In the genomic region with DNA sequence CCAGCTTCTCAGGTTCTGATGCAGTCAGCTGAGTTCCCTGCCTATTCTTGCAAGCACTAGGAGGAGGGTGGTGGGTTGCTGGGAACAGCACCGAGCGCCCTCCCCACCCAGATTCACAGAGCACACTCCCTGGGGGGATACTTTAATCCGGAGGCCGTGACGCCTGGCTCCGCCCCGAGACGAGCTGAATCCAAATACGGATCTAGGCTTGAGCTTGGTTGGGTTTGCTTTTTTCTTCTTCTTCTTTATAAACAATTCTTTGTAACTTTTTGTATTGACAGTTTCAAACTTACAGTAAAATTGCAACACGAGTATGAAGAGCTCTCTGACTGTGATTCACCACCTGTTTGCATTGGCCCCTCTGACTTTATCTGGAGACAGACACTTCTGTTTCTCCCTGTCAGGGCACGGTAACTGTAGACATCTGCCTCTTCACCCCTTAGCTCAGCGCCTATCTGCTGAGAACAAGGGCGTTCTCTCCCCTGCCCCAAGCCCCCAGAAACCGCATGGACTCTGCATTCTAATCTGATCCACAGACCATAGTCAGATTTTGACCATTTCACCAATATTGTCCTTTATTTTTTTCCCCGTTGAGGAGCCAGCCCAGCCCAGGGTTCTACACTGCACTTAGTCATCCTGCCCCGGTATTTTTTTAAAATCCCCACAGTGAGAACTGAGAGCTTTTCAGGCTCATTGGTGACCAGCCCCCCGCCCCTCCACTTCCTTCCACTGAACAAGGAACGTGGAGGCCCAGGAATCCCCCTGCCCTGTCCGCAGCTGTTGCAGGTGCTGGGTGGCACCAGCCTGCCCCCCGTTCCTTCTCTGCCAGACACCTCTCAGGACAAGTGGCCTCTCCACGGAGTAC, we compare ENCODE assay signal across 8 cellular contexts. TPM values are rescaled to one million over a fixed set of nuclear protein-coding genes. Genes with fewer than 3 reads are reported as not detected.
A peak's percentile ranks its signal among the peaks of the same experiment; 100 is the strongest.
DNase-seq lines count a peak whose midpoint lies in the region; ATAC-seq and TF ChIP-seq lines count a peak whose summit lies in the region.

No MANE protein-coding gene starts in this region.

- WGBS in lung, 2 donors = 35% methylated on average over 21 of the region's 21 CpGs

- peaks cover 48 to 74% (median 54%) of the 10 kb centered on the region in 3 donors for H3K4me1 Mint-ChIP-seq in CD8-positive, alpha-beta memory T cell

- no peaks in the 10 kb centered on the region for H3K27me3 ChIP-seq in CD8-positive, alpha-beta memory T cell (ENCODE audit: insufficient read depth, low read length, poor library complexity, severe bottlenecking)
- H3K27me3 ChIP-seq in adipocyte (replicated peaks; ENCODE audit: control insufficient read depth, insufficient read depth, low read length) (no peaks in the 10 kb centered on the region), lung (ENCODE audit: control insufficient read depth, insufficient read depth) (no peaks in the 10 kb centered on the region)

- H3K9me3 Mint-ChIP-seq in CD8-positive, alpha-beta memory T cell = no peaks in the 10 kb centered on the region

- TF ChIP-seq CTCF in lung (IDR thresholded peaks at IDR 0.05; ENCODE audit: control extremely low read depth, extremely low read depth) = no peak

- H3K9me3 ChIP-seq in CD8-positive, alpha-beta memory T cell (ENCODE audit: low read length) = no peaks in the 10 kb centered on the region
- H3K9me3 ChIP-seq in adipocyte (ENCODE audit: control insufficient read depth, low read length) (no peaks in the 10 kb centered on the region), lung (ENCODE audit: control insufficient read depth in 2 of 2, insufficient read depth in 1 of 2, low read length in 1 of 2) (no peaks in the 10 kb centered on the region)

- peaks cover 22% of the 10 kb centered on the region for H3K36me3 ChIP-seq in CD8-positive, alpha-beta memory T cell (ENCODE audit: insufficient read depth, low read length)
- H3K36me3 ChIP-seq in adipocyte (ENCODE audit: control insufficient read depth, insufficient read depth, low read length, severe bottlenecking) = no peaks in the 10 kb centered on the region
- H3K36me3 ChIP-seq in lung (ENCODE audit: control insufficient read depth in 2 of 2, insufficient read depth in 2 of 2, low read length in 2 of 2) = peaks cover 0 to 12% of the 10 kb centered on the region in 2 donors

- H3K27ac ChIP-seq in CD8-positive, alpha-beta memory T cell (ENCODE audit: low read depth, low read length) = peak overlapping the region; percentile 33
- H3K27ac ChIP-seq in lung (ENCODE audit: low read depth in 1 of 2, low read length in 1 of 2) = peak overlapping the region; percentile 26 to 70

- peak overlapping the region; percentile 31 for H3K4me3 ChIP-seq in CD8-positive, alpha-beta memory T cell (ENCODE audit: low read length)
- H3K4me3 ChIP-seq in adipocyte (ENCODE audit: low read length) (peak overlapping the region; percentile 41), lung (no peak overlapping the region)

- H3K9ac ChIP-seq in adipocyte (ENCODE audit: low read length) = peak overlapping the region; percentile 54

- H3K36me3 Mint-ChIP-seq in CD8-positive, alpha-beta memory T cell = peaks cover 5 to 69% (median 15%) of the 10 kb centered on the region in 3 donors

- POLR2A ChIA-PET in CD8-positive, alpha-beta memory T cell (lab: Charles Lee) = interaction anchor here (0.6 to 5.5 kb wide), 5 partner anchors 8 to 94 kb away, joined by 3 to 58 read pairs (median 5); partner anchors contain the start of gene RHOF

- peak overlapping the region; percentile 71 to 83 (median 77) for H3K4me3 Mint-ChIP-seq in CD8-positive, alpha-beta memory T cell

- CTCF ChIA-PET in CD8-positive, alpha-beta memory T cell (lab: Charles Lee) = interaction anchor here (0.6 to 44.0 kb wide), 5 partner anchors 0 to 89 kb away, joined by 3 to 1908 read pairs (median 6); partner anchors contain the start of genes RHOF and SETD1B

- H3K27ac Mint-ChIP-seq in CD8-positive, alpha-beta memory T cell = peak overlapping the region; percentile 91 to 99 (median 96)

- H3K27me3 Mint-ChIP-seq in CD8-positive, alpha-beta memory T cell = peaks cover 0 to 2% of the 10 kb centered on the region in 2 donors

- DNase-seq in CD8-positive, alpha-beta memory T cell = peak; percentile 33 to 71 (median 47)
- DNase-seq in NCI-H345 (lab: John Stamatoyannopoulos, UW) = peak; percentile 40
- DNase-seq in adipocyte (ENCODE audit: low read depth) = peak; percentile 62
- no peak for DNase-seq in lung (ENCODE audit: low spot score)
- no peak for DNase-seq in NCI-H1092 treated with DMSO at 0.1 percent for 48 hours (lab: John Stamatoyannopoulos, UW)
- DNase-seq in Kasumi-1 (lab: John Stamatoyannopoulos, UW) = no peak

- ATAC-seq in GM21447 (IDR thresholded peaks at IDR 0.05; ENCODE audit: unreplicated experiment) (peak; percentile 49), lung (ENCODE audit: insufficient read depth, low FRiP score) (no peak), HG03139 (IDR thresholded peaks at IDR 0.05; ENCODE audit: unreplicated experiment) (no peak)

- H3K4me1 ChIP-seq in CD8-positive, alpha-beta memory T cell (ENCODE audit: insufficient read depth, low read length) = peaks cover 61% of the 10 kb centered on the region
- peaks cover 32% of the 10 kb centered on the region for H3K4me1 ChIP-seq in adipocyte (ENCODE audit: control insufficient read depth, insufficient read depth, low read length)
- peaks cover 6 to 8% of the 10 kb centered on the region in 2 donors for H3K4me1 ChIP-seq in lung (ENCODE audit: control insufficient read depth in 2 of 2, insufficient read depth in 2 of 2, low read length in 2 of 2)

RNA-seq across cellular contexts. Expression of gene RHOF, which starts 11.5 kb away (rescaled TPM):
- 100 to 1,000 TPM; 145 to 152 TPM for total RNA-seq in CD8-positive, alpha-beta memory T cell
- 139 TPM for polyA plus RNA-seq in CD8-positive, alpha-beta memory T cell
- total RNA-seq in lung = 10 to 100 TPM; 33.2 to 34.7 TPM
- 10 to 100 TPM; 15.1 to 16.5 TPM for polyA plus RNA-seq in lung

RNA-seq across cellular contexts. Expression of gene SETD1B, which starts 21.8 kb away (rescaled TPM):
- total RNA-seq in CD8-positive, alpha-beta memory T cell = 10 to 100 TPM; 31.3 to 31.9 TPM
- 2.4 TPM for polyA plus RNA-seq in CD8-positive, alpha-beta memory T cell
- total RNA-seq in lung = 10 to 100 TPM; 12.4 to 28.1 TPM
- 1 to 10 TPM; 7.3 to 8.3 TPM for polyA plus RNA-seq in lung

Comparison
In these comparisons a context has a peak if more than half of its experiments do, and no peak if none do; other contexts are left out.
1. DNase-seq: peak in CD8-positive, alpha-beta memory T cell (5 of 5), NCI-H345 (single experiment) and adipocyte (single experiment); none in lung (single experiment), NCI-H1092 treated with DMSO at 0.1 percent for 48 hours (single experiment) and Kasumi-1 (0 of 2).
2. RNA of gene RHOF, which starts 11.5 kb away (total RNA-seq): 145 to 152 TPM in CD8-positive, alpha-beta memory T cell; 33.2 to 34.7 TPM in lung; every median in the first group is over 4 times any median in the second.